Comparison of ENCODE assay signal across 10 cellular contexts in the genomic region with DNA sequence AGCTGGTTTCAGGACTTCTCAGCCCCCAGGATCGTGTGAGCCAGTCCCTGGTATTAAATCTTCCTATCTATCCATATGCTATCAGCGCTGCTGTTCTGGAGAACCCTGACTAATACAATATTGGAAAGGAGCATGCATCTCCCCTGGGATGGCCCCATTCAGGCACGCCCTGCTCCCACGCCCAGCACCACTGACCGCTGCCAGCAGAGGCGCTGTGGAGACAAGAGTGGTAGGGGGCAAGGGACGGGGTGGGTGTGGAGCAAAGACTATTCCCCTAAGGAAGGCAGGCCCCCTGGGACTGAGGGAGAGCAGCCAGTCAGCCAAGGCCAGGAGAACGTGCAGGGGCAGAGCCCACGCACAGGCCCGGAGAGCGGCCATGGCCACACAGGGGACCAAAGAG.
DNase-seq lines count a peak whose midpoint lies in the region; ATAC-seq and TF ChIP-seq lines count a peak whose summit lies in the region.
"Had no signal": no experiment of that assay in that cellular context is flagged by ENCODE, and none has a peak within 500 bp of the region (broad histone marks: within the 10 kb centered on the region; RNA-seq: fewer than 3 reads in every experiment).

No MANE protein-coding gene starts in this region.

- no peak for DNase-seq in BJ (ENCODE audit: low read depth)
- DNase-seq in GM13977 (ENCODE audit: low spot score): no peak
- no peak for DNase-seq in astrocyte of the cerebellum (ENCODE audit: low read depth)
- no peak for DNase-seq in left colon
- no peak for DNase-seq in NCI-H2196 (lab: John Stamatoyannopoulos, UW; ENCODE audit: unreplicated experiment)
- no peak for DNase-seq in erythroblast (lab: John Stamatoyannopoulos, UW)

- in situ Hi-C loops in GM13977 (cut with MboI; ENCODE audit: low pct_unique_long_range_greater_than_20kb, low sequenced_read_pairs, unreplicated experiment) (no loop called here), astrocyte of the cerebellum (cut with HindIII; ENCODE audit: low sequenced_read_pairs) (no loop called here)

- ATAC-seq in left colon (peak; percentile 17), GM18517 (IDR thresholded peaks at IDR 0.05; ENCODE audit: unreplicated experiment) (no peak), GM19463 (IDR thresholded peaks at IDR 0.05; ENCODE audit: unreplicated experiment) (no peak)

- POLR2A ChIA-PET in BJ (lab: Charles Lee): no interaction called here

- H3K36me3 ChIP-seq in BJ (ENCODE audit: control insufficient read depth, insufficient read depth, low read length): no peaks in the 10 kb centered on the region; the same call in 1 of the 2 replicates

- TF ChIP-seq CTCF in BJ (IDR thresholded peaks at IDR 0.05; ENCODE audit: insufficient read depth, low read depth, low read length) (peak; percentile 25; the same call in 1 of the 2 replicates), GM13977 (IDR thresholded peaks at IDR 0.05; ENCODE audit: extremely low read depth, insufficient read depth, missing control alignments) (peak; percentile 33), astrocyte of the cerebellum (IDR thresholded peaks at IDR 0.05; ENCODE audit: low read depth, low read length, missing control alignments) (peak; percentile 38)

- intact Hi-C loops in left colon (cut with DNase I, micrococcal nuclease): no loop called here

- no peak for TF ChIP-seq POLR2A in erythroblast (IDR thresholded peaks at IDR 0.05; ENCODE audit: low read length)

- H3K4me3 ChIP-seq in BJ (ENCODE audit: low read depth, low read length): no peak overlapping the region
- no peak overlapping the region for H3K4me3 ChIP-seq in astrocyte of the cerebellum (ENCODE audit: low read depth, low read length)
- H3K4me3 ChIP-seq: lung, SK-N-MC had no signal

- H3K27me3 ChIP-seq in BJ (ENCODE audit: control insufficient read depth, insufficient read depth, low read length): no peaks in the 10 kb centered on the region

- CTCF ChIA-PET in BJ (lab: Yijun Ruan, JAX): interaction anchor here (0.6 to 1.1 kb wide), 2 partner anchors 9 to 119 kb away, joined by 3 to 4 read pairs; no protein-coding TSS in a partner anchor
